Comparison of ENCODE assay signal across 27 cellular contexts in genomic region chr12:45377815-45378214, GRCh38.
"Had no signal": no experiment of that assay in that cellular context is flagged by ENCODE, and none has a peak within 500 bp of the region (broad histone marks: within the 10 kb centered on the region; RNA-seq: fewer than 3 reads in every experiment).

No MANE protein-coding gene starts in this region.

- H3K27ac Mint-ChIP-seq: memory B cell; natural killer cell; stimulated activated effector memory CD8-positive, alpha-beta T cell treated with anti-CD3 and anti-CD28 coated beads, Interleukin-12 subunit alpha, Interleukin-12 subunit beta, amount 100 ng/mL, for 72 hours; type B pancreatic cell had no signal

- H2AFZ ChIP-seq: hepatocyte had no signal

- H3K4me1 ChIP-seq: esophagus squamous epithelium, gastrocnemius medialis, psoas muscle, sigmoid colon, stomach, tibial artery had no signal

- H3K27me3 Mint-ChIP-seq: memory B cell, type B pancreatic cell had no signal

- DNase-seq: dermis blood vessel endothelial cell; effector memory CD4-positive, alpha-beta T cell; erythroblast; esophagus squamous epithelium; gastrocnemius medialis; head of caudate nucleus; kidney; natural killer cell; occipital lobe; ovary; posterior cingulate gyrus; psoas muscle; right cardiac atrium; sigmoid colon; stimulated activated CD4-positive, alpha-beta T cell treated with anti-CD3 and anti-CD28 coated beads, Interleukin-2, amount 100 ng/mL, for 24 hours; stimulated activated CD4-positive, alpha-beta T cell treated with anti-CD3 and anti-CD28 coated beads, Interleukin-4, amount 100 ng/mL, for 24 hours; stimulated activated naive CD4-positive, alpha-beta T cell treated with Interleukin-2 at 50 U/mL for 16 hours; stomach; testis; tibial artery had no signal

- H3K4me3 ChIP-seq: coronary artery, esophagus squamous epithelium, gastrocnemius medialis, hepatocyte, lung, ovary, psoas muscle, sigmoid colon, stomach, testis, tibial artery had no signal

- ATAC-seq: gastrocnemius medialis; left lobe of liver; natural killer cell; psoas muscle; right cardiac atrium; stimulated activated effector memory CD8-positive, alpha-beta T cell treated with anti-CD3 and anti-CD28 coated beads, Interleukin-12 subunit alpha, Interleukin-12 subunit beta, amount 100 ng/mL, for 72 hours had no signal

- H3K9me3 ChIP-seq: esophagus squamous epithelium, gastrocnemius medialis, ovary, psoas muscle, sigmoid colon, stomach, testis, tibial artery had no signal

- H3K9me3 Mint-ChIP-seq: natural killer cell, type B pancreatic cell had no signal

- H3K4me1 Mint-ChIP-seq: memory B cell; natural killer cell; stimulated activated effector memory CD8-positive, alpha-beta T cell treated with anti-CD3 and anti-CD28 coated beads, Interleukin-12 subunit alpha, Interleukin-12 subunit beta, amount 100 ng/mL, for 72 hours had no signal

- H3K36me3 ChIP-seq: ovary had no signal

- H3K27ac ChIP-seq: coronary artery, esophagus squamous epithelium, gastrocnemius medialis, hepatocyte, ovary, psoas muscle, sigmoid colon, stomach, testis, tibial artery had no signal

- H3K4me3 Mint-ChIP-seq: memory B cell; natural killer cell; stimulated activated effector memory CD8-positive, alpha-beta T cell treated with anti-CD3 and anti-CD28 coated beads, Interleukin-12 subunit alpha, Interleukin-12 subunit beta, amount 100 ng/mL, for 72 hours; type B pancreatic cell had no signal

- H3K79me2 ChIP-seq: hepatocyte had no signal

- H3K4me2 ChIP-seq: hepatocyte had no signal

- H3K27me3 ChIP-seq: esophagus squamous epithelium, gastrocnemius medialis, hepatocyte, ovary, sigmoid colon, stomach, testis, tibial artery had no signal
